Comparison of ENCODE assay signal across 8 cellular contexts in genomic region chr17:45428050-45428953, GRCh38. TPM values are rescaled to one million over a fixed set of nuclear protein-coding genes. Genes with fewer than 3 reads are reported as not detected.
DNase-seq lines count a peak whose midpoint lies in the region; ATAC-seq and TF ChIP-seq lines count a peak whose summit lies in the region.

No MANE protein-coding gene starts in this region.

- peak overlapping the region; percentile 83; the same call in 1 of the 2 replicates for H3K23ac ChIP-seq in IMR-90 (ENCODE audit: low read depth, low read length)

- 2% methylated on average over 13 of the region's 36 CpGs; no CpG with 5 or more reads in 1 of the 2 experiments for WGBS in IMR-90 (ENCODE audit: extremely low coverage in 2 of 2, insufficient read length in 1 of 2), 2 experiments

- no peak overlapping the region for H3K4me3 ChIP-seq in IMR-90 (ENCODE audit: insufficient read depth, low read depth, low read length)

- DNase-seq in AG20443 (ENCODE audit: low spot score) (peak; percentile 89), GM19238 (ENCODE audit: insufficient read length, low spot score) (peak; percentile 84), IMR-90 (peak; percentile 42), OCI-M2 (lab: John Stamatoyannopoulos, UW; ENCODE audit: unreplicated experiment) (peak; percentile 19)
- peak; percentile 89 for DNase-seq in activated T-cell treated with anti-CD3 and anti-CD28 coated beads, Interleukin-2, amount 50 U/mL, for 1 hour
- peak; percentile 79 for DNase-seq in natural killer cell treated with Interleukin-12 subunit alpha and Interleukin-12 subunit beta and Interleukin-15 and Interleukin-18, amount 100 ng/mL, for 72 hours (ENCODE audit: low spot score)
- peak; percentile 88 for DNase-seq in stimulated activated naive CD8-positive, alpha-beta T cell treated with anti-CD3 and anti-CD28 coated beads, Interleukin-15, Interleukin-2, amounts not matched to agents 100 U/mL and 50 U/mL, for 24 hours

- H3K27ac ChIP-seq in IMR-90 (ENCODE audit: insufficient read depth, low read length): no peak overlapping the region

- no peaks in the 10 kb centered on the region for H3K36me3 Mint-ChIP-seq in natural killer cell treated with Interleukin-12 subunit alpha and Interleukin-12 subunit beta and Interleukin-15 and Interleukin-18, amount 100 ng/mL, for 72 hours

- no peak overlapping the region for H3K4ac ChIP-seq in IMR-90 (ENCODE audit: low read depth, low read length)

- peak overlapping the region; percentile 78; the same call in 1 of the 2 replicates for H2AK5ac ChIP-seq in IMR-90 (ENCODE audit: low read depth, low read length)

- H3K9me3 ChIP-seq in IMR-90 (ENCODE audit: control insufficient read depth, insufficient read depth, low read length): 0 out of 2 replicates have a peak, but pooled peaks cover 2% of the 10 kb centered on the region

- peak overlapping the region; percentile 37 to 74 for H3K27ac Mint-ChIP-seq in natural killer cell treated with Interleukin-12 subunit alpha and Interleukin-12 subunit beta and Interleukin-15 and Interleukin-18, amount 100 ng/mL, for 72 hours

- H3K79me1 ChIP-seq in IMR-90 (ENCODE audit: low read depth in 1 of 2, low read length in 2 of 2): no peaks in the 10 kb centered on the region

- H4K20me1 ChIP-seq in IMR-90 (ENCODE audit: insufficient read depth, low read length): peaks cover 16% of the 10 kb centered on the region; the same call in 1 of the 2 replicates

- peaks cover 52% of the 10 kb centered on the region for H3K27me3 ChIP-seq in IMR-90 (ENCODE audit: control insufficient read depth, insufficient read depth, low read length)

- H2BK15ac ChIP-seq in IMR-90 (ENCODE audit: low read depth, low read length): no peak overlapping the region

- no peaks in the 10 kb centered on the region for H3K27me3 Mint-ChIP-seq in natural killer cell treated with Interleukin-12 subunit alpha and Interleukin-12 subunit beta and Interleukin-15 and Interleukin-18, amount 100 ng/mL, for 72 hours

- no peak overlapping the region for H4K8ac ChIP-seq in IMR-90 (ENCODE audit: low read depth in 2 of 2, low read length in 2 of 2)

- ATAC-seq in IMR-90 (ENCODE audit: low read depth) (peak; percentile 78), esophagus mucosa (peak; percentile 17)
- peak; percentile 79 to 80 for ATAC-seq in natural killer cell treated with Interleukin-12 subunit alpha and Interleukin-12 subunit beta and Interleukin-15 and Interleukin-18, amount 100 ng/mL, for 72 hours
- peak; percentile 77 for ATAC-seq in stimulated activated naive CD8-positive, alpha-beta T cell treated with anti-CD3 and anti-CD28 coated beads, Interleukin-15, Interleukin-2, amounts not matched to agents 100 U/mL and 50 U/mL, for 24 hours

- no peak overlapping the region for H3K56ac ChIP-seq in IMR-90 (ENCODE audit: extremely low read depth, insufficient read depth, low read length)

- H2BK20ac ChIP-seq in IMR-90 (ENCODE audit: low read depth, low read length): no peak overlapping the region

- TF ChIP-seq POLR2A in IMR-90 (IDR thresholded peaks at IDR 0.05; ENCODE audit: low read depth, low read length): no peak

- CTCF ChIA-PET in IMR-90 (lab: Yijun Ruan, JAX): no interaction called here

- peaks cover 6% of the 10 kb centered on the region; the same call in 1 of the 2 replicates for H3K4me1 ChIP-seq in IMR-90 (ENCODE audit: control insufficient read depth, insufficient read depth, low read length)

- intact Hi-C loops in IMR-90 (cut with micrococcal nuclease): loop anchor here (10.0 kb wide), 1 partner anchor 426 kb away; no protein-coding TSS in a partner anchor

- in situ Hi-C loops in IMR-90 (cut with MboI; ENCODE audit: low sequenced_read_pairs): no loop called here

- no peaks in the 10 kb centered on the region for H3K9me3 Mint-ChIP-seq in natural killer cell treated with Interleukin-12 subunit alpha and Interleukin-12 subunit beta and Interleukin-15 and Interleukin-18, amount 100 ng/mL, for 72 hours

- H3K14ac ChIP-seq in IMR-90 (replicated peaks; ENCODE audit: low read depth, low read length): no peak overlapping the region

- H2BK5ac ChIP-seq in IMR-90 (ENCODE audit: low read depth, low read length, poor library complexity, severe bottlenecking): no peak overlapping the region

- H3K4me1 Mint-ChIP-seq in natural killer cell treated with Interleukin-12 subunit alpha and Interleukin-12 subunit beta and Interleukin-15 and Interleukin-18, amount 100 ng/mL, for 72 hours (ENCODE audit: low read depth in 2 of 2): peaks cover 21 to 25% of the 10 kb centered on the region in 2 donors

- H2BK120ac ChIP-seq in IMR-90 (ENCODE audit: low read depth, low read length): no peak overlapping the region

- POLR2A ChIA-PET in IMR-90 (lab: Charles Lee; ENCODE audit: unreplicated experiment): no interaction called here

- H4K91ac ChIP-seq in IMR-90 (ENCODE audit: insufficient read depth, low read depth, low read length): no peak overlapping the region

- no peaks in the 10 kb centered on the region for H3K9me1 ChIP-seq in IMR-90 (ENCODE audit: insufficient read depth, low read length)

- no peak overlapping the region for H4K5ac ChIP-seq in IMR-90 (ENCODE audit: low read depth, low read length)

- H2AFZ ChIP-seq in IMR-90 (replicated peaks; ENCODE audit: low read length, poor library complexity): peak overlapping the region; percentile 72

- dilution Hi-C loops in IMR-90 (cut with HindIII; ENCODE audit: low sequenced_read_pairs, unreplicated experiment): no loop called here

- no peak overlapping the region for H3K9ac ChIP-seq in IMR-90 (ENCODE audit: low read depth, low read length)

- no peak overlapping the region for H2AK9ac ChIP-seq in IMR-90 (replicated peaks; ENCODE audit: low read depth, low read length, poor library complexity)

- TF ChIP-seq RAD21 in IMR-90 (IDR thresholded peaks at IDR 0.05; ENCODE audit: low read length): peak; percentile 75

- peak overlapping the region; percentile 21 for H3K4me2 ChIP-seq in IMR-90 (ENCODE audit: low read depth, low read length)

- no peaks in the 10 kb centered on the region for H3K36me3 ChIP-seq in IMR-90 (ENCODE audit: control insufficient read depth, insufficient read depth, low read length)

- TF ChIP-seq CTCF in IMR-90 (conservative IDR thresholded peaks at IDR 0.05; ENCODE audit: low read depth, low read length): peak; percentile 86

- H3K4me3 Mint-ChIP-seq in natural killer cell treated with Interleukin-12 subunit alpha and Interleukin-12 subunit beta and Interleukin-15 and Interleukin-18, amount 100 ng/mL, for 72 hours: peak overlapping the region; percentile 63

- H3K18ac ChIP-seq in IMR-90 (ENCODE audit: low read depth, low read length): no peak overlapping the region

- no TSS peak for BruUV-seq in IMR-90 (replicated peaks; lab: Mats Ljungman, UMichigan)

TF ChIP-seq in IMR-90, 13 proteins besides CTCF, POLR2A, EP300 and RAD21:
- peak; percentile 73 for TF ChIP-seq SMC3 (IDR thresholded peaks at IDR 0.05; ENCODE audit: low read depth, low read length)
- peak; percentile 83 for TF ChIP-seq MAZ (IDR thresholded peaks at IDR 0.05; ENCODE audit: borderline replicate concordance, low read depth, low read length)
- TF ChIP-seq RFX5 (IDR thresholded peaks at IDR 0.05; ENCODE audit: low read depth, low read length): no peak
TF ChIP-seq in IMR-90: peak in this region for 2.

RNA-seq across cellular contexts. Expression of gene ARHGAP27, which starts 4.4 kb away (rescaled TPM):
- total RNA-seq in IMR-90 (2012; rRNA removed) (under 0.01 and 0.56 TPM in 2 replicates), esophagus mucosa (69.0 TPM)
- polyA plus RNA-seq in IMR-90 (2012; rRNA removed): 0.89 and 1.9 TPM in 2 replicates
- polyA plus RNA-seq in IMR-90 (2012; cell fraction: cytosol; rRNA removed): 0.37 and 0.67 TPM in 2 replicates
- polyA plus RNA-seq in IMR-90 (2012; cell fraction: nucleus; rRNA removed; ENCODE audit: low replicate concordance): 7.4 and 16.4 TPM in 2 replicates
- 100 to 1,000 TPM in 1 of 2 donors, 10 to 100 TPM in 1; 79.1 to 102 TPM for total RNA-seq in natural killer cell treated with Interleukin-12 subunit alpha and Interleukin-12 subunit beta and Interleukin-15 and Interleukin-18, amount 100 ng/mL, for 72 hours

Comparison
In these comparisons a context has a peak if more than half of its experiments do, and no peak if none do; other contexts are left out.
1. DNase-seq: peak in every context shown above with its lines; median percentile 89 in AG20443; 89 in activated T-cell treated with anti-CD3 and anti-CD28 coated beads, Interleukin-2, amount 50 U/mL, for 1 hour; 88 in stimulated activated naive CD8-positive, alpha-beta T cell treated with anti-CD3 and anti-CD28 coated beads, Interleukin-15, Interleukin-2, amounts not matched to agents 100 U/mL and 50 U/mL, for 24 hours; 84 in GM19238; 79 in natural killer cell treated with Interleukin-12 subunit alpha and Interleukin-12 subunit beta and Interleukin-15 and Interleukin-18, amount 100 ng/mL, for 72 hours; 42 in IMR-90; 19 in OCI-M2.
2. ATAC-seq: peak in every context shown above with its lines; median percentile 80 in natural killer cell treated with Interleukin-12 subunit alpha and Interleukin-12 subunit beta and Interleukin-15 and Interleukin-18, amount 100 ng/mL, for 72 hours; 78 in IMR-90; 77 in stimulated activated naive CD8-positive, alpha-beta T cell treated with anti-CD3 and anti-CD28 coated beads, Interleukin-15, Interleukin-2, amounts not matched to agents 100 U/mL and 50 U/mL, for 24 hours; 17 in esophagus mucosa.
3. RNA of gene ARHGAP27, which starts 4.4 kb away (total RNA-seq): 79.1 to 102 TPM in natural killer cell treated with Interleukin-12 subunit alpha and Interleukin-12 subunit beta and Interleukin-15 and Interleukin-18, amount 100 ng/mL, for 72 hours and 69.0 TPM in esophagus mucosa (single experiment); under 0.01 to 0.56 TPM in IMR-90; every median in the first group is over 10 times any median in the second.